Comparison of ENCODE assay signal across 1 cellular context in the genomic region with DNA sequence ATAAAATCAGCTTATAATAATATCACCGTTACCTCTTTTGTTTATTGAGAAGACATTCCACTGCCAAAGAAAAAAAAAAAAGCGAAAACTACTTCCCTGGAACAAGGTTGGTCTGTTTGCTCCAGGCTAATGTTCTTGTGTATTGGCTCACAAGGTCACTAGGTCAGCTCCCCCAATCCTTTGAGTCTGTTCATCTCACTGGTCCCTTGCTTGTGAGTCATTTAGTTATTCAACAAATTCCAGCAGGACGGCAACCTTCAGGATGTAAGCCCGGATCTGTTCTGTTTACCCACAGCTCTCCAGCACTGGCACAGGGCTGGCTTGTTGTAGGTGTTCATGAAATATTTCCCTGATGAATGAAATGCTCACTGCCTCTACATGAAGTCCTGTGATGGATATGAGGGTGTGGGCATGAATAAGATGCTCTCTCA.
TF ChIP-seq lines count a peak whose summit lies in the region.

No MANE protein-coding gene starts in this region.

TF ChIP-seq in HepG2, 621 proteins besides CTCF, POLR2A, EP300 and RAD21 (continues in another document):
- TF ChIP-seq HNF1A (IDR thresholded peaks at IDR 0.05; ENCODE audit: low read depth) (peak; percentile 65; the same call in 1 of the 2 replicates), HNF1A (CRISPR knock-in tag; IDR thresholded peaks at IDR 0.05; ENCODE audit: borderline replicate concordance) (peak; percentile 82; the same call in 1 of the 2 replicates), HBP1 (CRISPR knock-in tag; IDR thresholded peaks at IDR 0.05; ENCODE audit: low read depth) (peak; percentile 83; the same call in 1 of the 2 replicates), ZNF333 (CRISPR knock-in tag; IDR thresholded peaks at IDR 0.05; ENCODE audit: borderline replicate concordance) (no peak), ZBTB2 (CRISPR knock-in tag; IDR thresholded peaks at IDR 0.05; ENCODE audit: low read depth) (no peak), ZNF24 (IDR thresholded peaks at IDR 0.05) (no peak), ZEB1 (IDR thresholded peaks at IDR 0.05; ENCODE audit: insufficient replicate concordance, low read depth) (no peak), YY1 (IDR thresholded peaks at IDR 0.05; ENCODE audit: insufficient read depth, insufficient replicate concordance, low read depth, low read length) (no peak), ZNF335 (CRISPR knock-in tag; IDR thresholded peaks at IDR 0.05) (peak; percentile 92), NFATC3 (CRISPR knock-in tag; IDR thresholded peaks at IDR 0.05) (no peak), ZFP62 (CRISPR knock-in tag; IDR thresholded peaks at IDR 0.05) (no peak), ESRRA (CRISPR knock-in tag; IDR thresholded peaks at IDR 0.05; ENCODE audit: low read depth) (peak; percentile 92), ELF4 (CRISPR knock-in tag; IDR thresholded peaks at IDR 0.05; ENCODE audit: borderline replicate concordance) (0 out of 2 replicates have a peak, but pooled peaks have one; percentile 10), ZNF557 (CRISPR knock-in tag; IDR thresholded peaks at IDR 0.05) (peak; percentile 86), SPEN (CRISPR knock-in tag; IDR thresholded peaks at IDR 0.05; ENCODE audit: low read depth) (no peak), ZNF788 (CRISPR knock-in tag; IDR thresholded peaks at IDR 0.05; ENCODE audit: borderline replicate concordance) (peak; percentile 92; the same call in 1 of the 2 replicates), NFKBIZ (CRISPR knock-in tag; IDR thresholded peaks at IDR 0.05) (peak; percentile 94), YEATS2 (CRISPR knock-in tag; IDR thresholded peaks at IDR 0.05; ENCODE audit: borderline replicate concordance) (peak; percentile 72; the same call in 1 of the 2 replicates), BRCA1 (CRISPR knock-in tag; IDR thresholded peaks at IDR 0.05) (0 out of 2 replicates have a peak, but pooled peaks have one; percentile 59), SOX13 (IDR thresholded peaks at IDR 0.05) (peak; percentile 87), SOX13 (CRISPR knock-in tag; conservative IDR thresholded peaks at IDR 0.05 in 1 of 2, IDR thresholded peaks at IDR 0.05 in 1 of 2) (peak in 1 of 2 experiments; percentile 93; a peak in 2 of 4 replicates)
- TF ChIP-seq, protein P1, sequence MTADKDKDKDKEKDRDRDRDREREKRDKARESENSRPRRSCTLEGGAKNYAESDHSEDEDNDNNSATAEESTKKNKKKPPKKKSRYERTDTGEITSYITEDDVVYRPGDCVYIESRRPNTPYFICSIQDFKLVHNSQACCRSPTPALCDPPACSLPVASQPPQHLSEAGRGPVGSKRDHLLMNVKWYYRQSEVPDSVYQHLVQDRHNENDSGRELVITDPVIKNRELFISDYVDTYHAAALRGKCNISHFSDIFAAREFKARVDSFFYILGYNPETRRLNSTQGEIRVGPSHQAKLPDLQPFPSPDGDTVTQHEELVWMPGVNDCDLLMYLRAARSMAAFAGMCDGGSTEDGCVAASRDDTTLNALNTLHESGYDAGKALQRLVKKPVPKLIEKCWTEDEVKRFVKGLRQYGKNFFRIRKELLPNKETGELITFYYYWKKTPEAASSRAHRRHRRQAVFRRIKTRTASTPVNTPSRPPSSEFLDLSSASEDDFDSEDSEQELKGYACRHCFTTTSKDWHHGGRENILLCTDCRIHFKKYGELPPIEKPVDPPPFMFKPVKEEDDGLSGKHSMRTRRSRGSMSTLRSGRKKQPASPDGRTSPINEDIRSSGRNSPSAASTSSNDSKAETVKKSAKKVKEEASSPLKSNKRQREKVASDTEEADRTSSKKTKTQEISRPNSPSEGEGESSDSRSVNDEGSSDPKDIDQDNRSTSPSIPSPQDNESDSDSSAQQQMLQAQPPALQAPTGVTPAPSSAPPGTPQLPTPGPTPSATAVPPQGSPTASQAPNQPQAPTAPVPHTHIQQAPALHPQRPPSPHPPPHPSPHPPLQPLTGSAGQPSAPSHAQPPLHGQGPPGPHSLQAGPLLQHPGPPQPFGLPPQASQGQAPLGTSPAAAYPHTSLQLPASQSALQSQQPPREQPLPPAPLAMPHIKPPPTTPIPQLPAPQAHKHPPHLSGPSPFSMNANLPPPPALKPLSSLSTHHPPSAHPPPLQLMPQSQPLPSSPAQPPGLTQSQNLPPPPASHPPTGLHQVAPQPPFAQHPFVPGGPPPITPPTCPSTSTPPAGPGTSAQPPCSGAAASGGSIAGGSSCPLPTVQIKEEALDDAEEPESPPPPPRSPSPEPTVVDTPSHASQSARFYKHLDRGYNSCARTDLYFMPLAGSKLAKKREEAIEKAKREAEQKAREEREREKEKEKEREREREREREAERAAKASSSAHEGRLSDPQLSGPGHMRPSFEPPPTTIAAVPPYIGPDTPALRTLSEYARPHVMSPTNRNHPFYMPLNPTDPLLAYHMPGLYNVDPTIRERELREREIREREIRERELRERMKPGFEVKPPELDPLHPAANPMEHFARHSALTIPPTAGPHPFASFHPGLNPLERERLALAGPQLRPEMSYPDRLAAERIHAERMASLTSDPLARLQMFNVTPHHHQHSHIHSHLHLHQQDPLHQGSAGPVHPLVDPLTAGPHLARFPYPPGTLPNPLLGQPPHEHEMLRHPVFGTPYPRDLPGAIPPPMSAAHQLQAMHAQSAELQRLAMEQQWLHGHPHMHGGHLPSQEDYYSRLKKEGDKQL (CRISPR knock-in tag; IDR thresholded peaks at IDR 0.05; ENCODE audit: low read depth): peak; percentile 96
- TF ChIP-seq, protein P2, sequence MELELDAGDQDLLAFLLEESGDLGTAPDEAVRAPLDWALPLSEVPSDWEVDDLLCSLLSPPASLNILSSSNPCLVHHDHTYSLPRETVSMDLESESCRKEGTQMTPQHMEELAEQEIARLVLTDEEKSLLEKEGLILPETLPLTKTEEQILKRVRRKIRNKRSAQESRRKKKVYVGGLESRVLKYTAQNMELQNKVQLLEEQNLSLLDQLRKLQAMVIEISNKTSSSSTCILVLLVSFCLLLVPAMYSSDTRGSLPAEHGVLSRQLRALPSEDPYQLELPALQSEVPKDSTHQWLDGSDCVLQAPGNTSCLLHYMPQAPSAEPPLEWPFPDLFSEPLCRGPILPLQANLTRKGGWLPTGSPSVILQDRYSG (CRISPR knock-in tag; IDR thresholded peaks at IDR 0.05): peak; percentile 72; the same call in 1 of the 2 replicates
- TF ChIP-seq, protein P3, sequence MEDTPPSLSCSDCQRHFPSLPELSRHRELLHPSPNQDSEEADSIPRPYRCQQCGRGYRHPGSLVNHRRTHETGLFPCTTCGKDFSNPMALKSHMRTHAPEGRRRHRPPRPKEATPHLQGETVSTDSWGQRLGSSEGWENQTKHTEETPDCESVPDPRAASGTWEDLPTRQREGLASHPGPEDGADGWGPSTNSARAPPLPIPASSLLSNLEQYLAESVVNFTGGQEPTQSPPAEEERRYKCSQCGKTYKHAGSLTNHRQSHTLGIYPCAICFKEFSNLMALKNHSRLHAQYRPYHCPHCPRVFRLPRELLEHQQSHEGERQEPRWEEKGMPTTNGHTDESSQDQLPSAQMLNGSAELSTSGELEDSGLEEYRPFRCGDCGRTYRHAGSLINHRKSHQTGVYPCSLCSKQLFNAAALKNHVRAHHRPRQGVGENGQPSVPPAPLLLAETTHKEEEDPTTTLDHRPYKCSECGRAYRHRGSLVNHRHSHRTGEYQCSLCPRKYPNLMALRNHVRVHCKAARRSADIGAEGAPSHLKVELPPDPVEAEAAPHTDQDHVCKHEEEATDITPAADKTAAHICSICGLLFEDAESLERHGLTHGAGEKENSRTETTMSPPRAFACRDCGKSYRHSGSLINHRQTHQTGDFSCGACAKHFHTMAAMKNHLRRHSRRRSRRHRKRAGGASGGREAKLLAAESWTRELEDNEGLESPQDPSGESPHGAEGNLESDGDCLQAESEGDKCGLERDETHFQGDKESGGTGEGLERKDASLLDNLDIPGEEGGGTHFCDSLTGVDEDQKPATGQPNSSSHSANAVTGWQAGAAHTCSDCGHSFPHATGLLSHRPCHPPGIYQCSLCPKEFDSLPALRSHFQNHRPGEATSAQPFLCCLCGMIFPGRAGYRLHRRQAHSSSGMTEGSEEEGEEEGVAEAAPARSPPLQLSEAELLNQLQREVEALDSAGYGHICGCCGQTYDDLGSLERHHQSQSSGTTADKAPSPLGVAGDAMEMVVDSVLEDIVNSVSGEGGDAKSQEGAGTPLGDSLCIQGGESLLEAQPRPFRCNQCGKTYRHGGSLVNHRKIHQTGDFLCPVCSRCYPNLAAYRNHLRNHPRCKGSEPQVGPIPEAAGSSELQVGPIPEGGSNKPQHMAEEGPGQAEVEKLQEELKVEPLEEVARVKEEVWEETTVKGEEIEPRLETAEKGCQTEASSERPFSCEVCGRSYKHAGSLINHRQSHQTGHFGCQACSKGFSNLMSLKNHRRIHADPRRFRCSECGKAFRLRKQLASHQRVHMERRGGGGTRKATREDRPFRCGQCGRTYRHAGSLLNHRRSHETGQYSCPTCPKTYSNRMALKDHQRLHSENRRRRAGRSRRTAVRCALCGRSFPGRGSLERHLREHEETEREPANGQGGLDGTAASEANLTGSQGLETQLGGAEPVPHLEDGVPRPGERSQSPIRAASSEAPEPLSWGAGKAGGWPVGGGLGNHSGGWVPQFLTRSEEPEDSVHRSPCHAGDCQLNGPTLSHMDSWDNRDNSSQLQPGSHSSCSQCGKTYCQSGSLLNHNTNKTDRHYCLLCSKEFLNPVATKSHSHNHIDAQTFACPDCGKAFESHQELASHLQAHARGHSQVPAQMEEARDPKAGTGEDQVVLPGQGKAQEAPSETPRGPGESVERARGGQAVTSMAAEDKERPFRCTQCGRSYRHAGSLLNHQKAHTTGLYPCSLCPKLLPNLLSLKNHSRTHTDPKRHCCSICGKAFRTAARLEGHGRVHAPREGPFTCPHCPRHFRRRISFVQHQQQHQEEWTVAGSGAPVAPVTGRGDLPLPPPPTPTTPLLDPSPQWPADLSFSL (CRISPR knock-in tag; IDR thresholded peaks at IDR 0.05): peak; percentile 42; the same call in 1 of the 2 replicates
- TF ChIP-seq, protein P4, sequence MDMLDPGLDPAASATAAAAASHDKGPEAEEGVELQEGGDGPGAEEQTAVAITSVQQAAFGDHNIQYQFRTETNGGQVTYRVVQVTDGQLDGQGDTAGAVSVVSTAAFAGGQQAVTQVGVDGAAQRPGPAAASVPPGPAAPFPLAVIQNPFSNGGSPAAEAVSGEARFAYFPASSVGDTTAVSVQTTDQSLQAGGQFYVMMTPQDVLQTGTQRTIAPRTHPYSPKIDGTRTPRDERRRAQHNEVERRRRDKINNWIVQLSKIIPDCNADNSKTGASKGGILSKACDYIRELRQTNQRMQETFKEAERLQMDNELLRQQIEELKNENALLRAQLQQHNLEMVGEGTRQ (IDR thresholded peaks at IDR 0.05; ENCODE audit: low read depth, low read length): no peak
- TF ChIP-seq, protein P4 (CRISPR knock-in tag; IDR thresholded peaks at IDR 0.05; ENCODE audit: borderline replicate concordance): no peak
